Comparison of ENCODE assay signal across 1 cellular context in the genomic region with DNA sequence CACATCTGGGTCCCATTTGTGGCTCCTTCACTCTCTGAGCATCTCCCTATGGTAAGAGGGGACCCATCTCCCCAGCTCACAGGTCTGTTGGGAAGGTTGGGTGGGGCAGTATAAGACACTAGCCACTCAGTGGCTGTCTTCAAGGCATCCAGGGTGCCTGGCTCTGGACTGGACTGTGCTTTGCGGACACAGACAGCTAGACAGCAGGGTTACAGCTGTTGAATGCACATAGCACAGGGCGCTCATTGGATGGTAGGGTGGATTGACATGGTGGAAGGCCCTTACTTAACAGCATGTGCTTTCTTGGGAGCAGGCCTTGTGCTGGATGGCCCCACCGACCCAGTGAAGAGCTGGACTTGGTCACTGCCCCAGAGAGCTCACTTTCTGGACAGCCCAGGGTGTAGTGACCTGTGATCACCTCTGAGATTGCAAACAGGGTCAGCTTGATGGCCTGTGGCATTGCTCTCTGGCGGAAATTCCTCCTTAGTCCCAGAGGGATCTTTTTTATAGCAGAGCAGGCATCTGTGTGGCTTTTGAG.
TF ChIP-seq lines count a peak whose summit lies in the region.

No MANE protein-coding gene starts in this region.

TF ChIP-seq in neural cell, 6 proteins besides CTCF, POLR2A, EP300 and RAD21 (continued from another document):
- TF ChIP-seq POLR2AphosphoS5 (IDR thresholded peaks at IDR 0.05), result no peak
TF ChIP-seq in neural cell: peak in this region for 0.
